In the genomic region with DNA sequence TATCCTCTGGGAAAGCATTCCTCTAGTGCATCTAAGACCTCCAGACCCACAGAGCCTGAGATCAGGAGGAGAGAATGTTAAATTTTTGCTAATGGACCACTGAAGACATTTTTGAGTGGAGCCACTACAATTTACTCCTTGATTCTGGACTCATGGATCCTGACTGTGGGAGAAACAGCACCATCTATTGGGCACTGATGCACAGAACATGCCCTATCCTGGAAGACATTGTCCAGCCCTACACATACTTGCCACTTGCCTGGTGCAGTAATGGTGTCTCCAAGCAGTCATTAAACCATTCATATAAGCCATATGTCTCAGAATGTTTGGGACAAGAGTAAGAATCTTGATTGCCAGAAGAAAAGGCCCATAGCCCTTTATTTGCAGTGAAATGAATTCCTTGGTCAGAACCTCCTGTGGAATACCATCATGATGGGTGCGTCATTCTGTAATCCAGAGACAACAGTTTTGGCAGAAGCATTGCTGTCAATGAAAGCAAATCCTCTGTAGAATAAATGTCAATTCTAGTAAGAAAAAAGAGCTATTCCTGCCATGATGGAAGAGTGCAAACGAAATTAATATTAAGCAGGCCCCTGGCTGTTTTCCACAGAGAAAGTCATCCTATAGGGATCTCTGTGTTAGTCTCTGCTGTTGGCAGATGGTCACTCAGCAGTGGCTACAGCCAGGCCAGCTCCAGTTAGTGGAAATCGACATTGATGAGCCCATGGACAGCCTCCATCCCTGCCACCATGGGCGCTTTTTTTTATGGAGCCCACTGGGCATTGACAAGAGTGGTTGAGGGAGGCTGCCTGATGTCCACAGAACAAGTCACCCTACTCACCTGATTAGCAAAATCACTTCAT, we compare ENCODE assay signal across 9 cellular contexts. TPM values are rescaled to one million over a fixed set of nuclear protein-coding genes. Genes with fewer than 3 reads are reported as not detected.
A peak's percentile ranks its signal among the peaks of the same experiment; 100 is the strongest.
DNase-seq lines count a peak whose midpoint lies in the region; ATAC-seq and TF ChIP-seq lines count a peak whose summit lies in the region.
"Had no signal": no experiment of that assay in that cellular context is flagged by ENCODE, and none has a peak within 500 bp of the region (broad histone marks: within the 10 kb centered on the region; RNA-seq: fewer than 3 reads in every experiment).

No MANE protein-coding gene starts in this region.

- no peaks in the 10 kb centered on the region for H3K9me3 ChIP-seq in CD4-positive, alpha-beta memory T cell (ENCODE audit: control insufficient read depth in 1 of 2, low read length in 2 of 2)
- H3K9me3 ChIP-seq: SJSA1 had no signal

- H3K27me3 ChIP-seq in CD4-positive, alpha-beta memory T cell (ENCODE audit: insufficient read depth, low read length) = no peaks in the 10 kb centered on the region
- H3K27me3 ChIP-seq: SJSA1 had no signal

- intact Hi-C loops in CD4-positive, alpha-beta memory T cell (cut with micrococcal nuclease) = loop anchor here (2.0 to 5.0 kb wide), 2 partner anchors 93 to 226 kb away; no protein-coding TSS in a partner anchor

- DNase-seq in CD4-positive, alpha-beta memory T cell = peak in 3 of 5 donors; percentile 14 to 19 (median 15)
- DNase-seq in GM20000 (ENCODE audit: low spot score) (peak; percentile 39), OCI-M1 (lab: John Stamatoyannopoulos, UW) (peak; percentile 82), cerebellar cortex (ENCODE audit: low spot score) (peak; percentile 78), left kidney (ENCODE audit: low read depth, low spot score) (peak; percentile 77), type B pancreatic cell (ENCODE audit: extremely low spot score, unreplicated experiment) (no peak), DMS79 treated with DMSO at 0.1 percent for 48 hours (lab: John Stamatoyannopoulos, UW) (no peak)

- H3K9me3 Mint-ChIP-seq in CD4-positive, alpha-beta memory T cell = no peaks in the 10 kb centered on the region
- no peaks in the 10 kb centered on the region for H3K9me3 Mint-ChIP-seq in type B pancreatic cell

- no peaks in the 10 kb centered on the region for H3K4me1 Mint-ChIP-seq in CD4-positive, alpha-beta memory T cell
- no peaks in the 10 kb centered on the region for H3K4me1 Mint-ChIP-seq in type B pancreatic cell (ENCODE audit: unreplicated experiment)

- CTCF ChIA-PET in CD4-positive, alpha-beta memory T cell (lab: Charles Lee; ENCODE audit: partially characterized antibody) = interaction anchor here (1.2 to 5.1 kb wide), 5 partner anchors 11 to 272 kb away, joined by 3 to 24 read pairs (median 4); no protein-coding TSS in a partner anchor

- H3K36me3 Mint-ChIP-seq in CD4-positive, alpha-beta memory T cell = no peaks in the 10 kb centered on the region
- no peaks in the 10 kb centered on the region for H3K36me3 Mint-ChIP-seq in type B pancreatic cell

- no peak for ATAC-seq in HG03135 (IDR thresholded peaks at IDR 0.05; ENCODE audit: unreplicated experiment)

- peak overlapping the region in 1 of 7 donors; percentile 64 for H3K27ac Mint-ChIP-seq in CD4-positive, alpha-beta memory T cell
- no peak overlapping the region for H3K27ac Mint-ChIP-seq in type B pancreatic cell

- POLR2A ChIA-PET in CD4-positive, alpha-beta memory T cell (lab: Charles Lee; ENCODE audit: partially characterized antibody) = no interaction called here

- H3K4me3 ChIP-seq in CD4-positive, alpha-beta memory T cell (ENCODE audit: low read length in 2 of 2) = no peak overlapping the region
- H3K4me3 ChIP-seq: SJSA1 had no signal

- H3K27ac ChIP-seq in CD4-positive, alpha-beta memory T cell (ENCODE audit: low read depth, low read length) = no peak overlapping the region
- H3K27ac ChIP-seq: SJSA1 had no signal

- H3K4me1 ChIP-seq in CD4-positive, alpha-beta memory T cell (ENCODE audit: insufficient read depth, low read length) = no peaks in the 10 kb centered on the region

- H3K4me3 Mint-ChIP-seq in CD4-positive, alpha-beta memory T cell = no peak overlapping the region
- no peak overlapping the region for H3K4me3 Mint-ChIP-seq in type B pancreatic cell

- H3K27me3 Mint-ChIP-seq in CD4-positive, alpha-beta memory T cell = no peaks in the 10 kb centered on the region
- peaks cover 15% of the 10 kb centered on the region for H3K27me3 Mint-ChIP-seq in type B pancreatic cell

- TF ChIP-seq CTCF in GM20000 (IDR thresholded peaks at IDR 0.05; ENCODE audit: extremely low read depth, missing control alignments) (peak; percentile 52), type B pancreatic cell (conservative IDR thresholded peaks at IDR 0.05) (peak; percentile 82)

- H3K36me3 ChIP-seq in CD4-positive, alpha-beta memory T cell (ENCODE audit: insufficient read depth, low read length) = no peaks in the 10 kb centered on the region
- H3K36me3 ChIP-seq: SJSA1 had no signal

RNA-seq across cellular contexts. Expression of a gene that starts 43.5 kb away (rescaled TPM):
- total RNA-seq in CD4-positive, alpha-beta memory T cell = not detected
- not detected for polyA plus RNA-seq in CD4-positive, alpha-beta memory T cell
- total RNA-seq in type B pancreatic cell (ENCODE audit: low replicate concordance) = not detected in 2 replicates
- total RNA-seq: SJSA1 had no signal

Comparison
In these comparisons a context has a peak if more than half of its experiments do, and no peak if none do; other contexts are left out.
1. DNase-seq: peak in CD4-positive, alpha-beta memory T cell (3 of 5), GM20000 (single experiment), OCI-M1 (single experiment), cerebellar cortex (single experiment) and left kidney (single experiment); none in type B pancreatic cell (single experiment) and DMS79 treated with DMSO at 0.1 percent for 48 hours (single experiment).